In the genomic region with DNA sequence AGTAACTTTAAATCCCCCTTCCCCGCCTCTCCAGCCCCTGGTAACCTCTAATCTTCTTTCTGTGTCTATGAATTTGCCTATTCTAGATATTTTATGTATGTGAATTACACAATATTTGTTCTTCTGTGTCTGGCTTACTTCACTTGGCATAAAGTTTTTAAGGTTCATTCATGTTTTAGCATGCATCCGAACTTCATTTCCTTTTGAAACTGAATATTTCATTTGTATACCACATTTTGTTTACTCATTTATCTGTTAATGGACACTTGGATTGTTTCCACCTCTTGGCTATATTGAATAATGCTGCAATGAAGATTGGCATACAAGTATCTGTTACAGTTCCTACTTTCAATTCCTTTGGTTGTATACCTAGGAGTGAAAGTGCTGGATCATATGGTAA, we compare ENCODE assay signal across 21 cellular contexts.
DNase-seq lines count a peak whose midpoint lies in the region; ATAC-seq, FAIRE-seq and TF ChIP-seq lines count a peak whose summit lies in the region.
"Had no signal": no experiment of that assay in that cellular context is flagged by ENCODE, and none has a peak within 500 bp of the region (broad histone marks: within the 10 kb centered on the region; RNA-seq: fewer than 3 reads in every experiment).

No MANE protein-coding gene starts in this region.

- H3K36me3 ChIP-seq in bronchial epithelial cell (ENCODE audit: control insufficient read depth, insufficient read depth, low read length): no peaks in the 10 kb centered on the region

- TF ChIP-seq CTCF in bronchial epithelial cell (IDR thresholded peaks at IDR 0.05; ENCODE audit: insufficient read depth, low read length, severe bottlenecking): no peak

- no peak for ATAC-seq in HG02759 (IDR thresholded peaks at IDR 0.05; ENCODE audit: unreplicated experiment)

- FAIRE-seq in bronchial epithelial cell (lab: Jason Lieb, UNC): no peak
- FAIRE-seq: GM12892, H1 had no signal

- no peaks in the 10 kb centered on the region for H3K27me3 ChIP-seq in bronchial epithelial cell (ENCODE audit: control insufficient read depth, insufficient read depth, low read length)

- no peak overlapping the region for H3K4me3 ChIP-seq in bronchial epithelial cell (ENCODE audit: low read depth, low read length)
- H3K4me3 ChIP-seq: SK-N-MC had no signal

- peak; percentile 25 for DNase-seq in NOMO-1 treated with DMSO at 0.1 percent for 48 hours (lab: John Stamatoyannopoulos, UW; ENCODE audit: unreplicated experiment)
- DNase-seq in NOMO-1 treated with dmso at 0.1 percent for 144 hours (lab: John Stamatoyannopoulos, UW; ENCODE audit: unreplicated experiment): no peak
- peak; percentile 71 for DNase-seq in MV-4-11 (lab: John Stamatoyannopoulos, UW)
- peak; percentile 89 for DNase-seq in bronchial epithelial cell (ENCODE audit: low read depth)
- DNase-seq in medulla oblongata (ENCODE audit: extremely low spot score): peak; percentile 17
- DNase-seq in NCI-H446 (lab: John Stamatoyannopoulos, UW): no peak
- no peak for DNase-seq in NCI-H526 treated with DMSO at 0.1 percent for 48 hours (lab: John Stamatoyannopoulos, UW)
- DNase-seq: Calu3, DND-41, HCEC 1CT, NCI-H1048, NCI-H1417, NCI-H1694, NCI-H2029 treated with DMSO at 0.1 percent for 48 hours, NCI-H69, RPMI8226, SHP77 had no signal

Comparison
In these comparisons a context has a peak if more than half of its experiments do, and no peak if none do; other contexts are left out.
1. DNase-seq: peak in NOMO-1 treated with DMSO at 0.1 percent for 48 hours (single experiment), MV-4-11 (single experiment), bronchial epithelial cell (single experiment) and medulla oblongata (single experiment); none in NOMO-1 treated with dmso at 0.1 percent for 144 hours (single experiment), NCI-H446 (0 of 2) and NCI-H526 treated with DMSO at 0.1 percent for 48 hours (single experiment).